8 cellular contexts compared by ENCODE assay signal in genomic region chr10:69086131-69086530, GRCh38. TPM values are rescaled to one million over a fixed set of nuclear protein-coding genes. Genes with fewer than 3 reads are reported as not detected.
A peak's percentile ranks its signal among the peaks of the same experiment; 100 is the strongest.
DNase-seq lines count a peak whose midpoint lies in the region; ATAC-seq lines count a peak whose summit lies in the region.

No MANE protein-coding gene starts in this region.

- peak; percentile 88 for DNase-seq in SIG-M5 treated with dmso at 0.1 percent for 504 hours (lab: John Stamatoyannopoulos, UW; ENCODE audit: unreplicated experiment)
- no peak for DNase-seq in SIG-M5 (lab: John Stamatoyannopoulos, UW)
- DNase-seq in activated CD4-positive, alpha-beta memory T cell treated with anti-CD3 and anti-CD28 coated beads for 36 hours = peak; percentile 28
- peak; percentile 41 for DNase-seq in hepatic stellate cell (ENCODE audit: low spot score)
- DNase-seq in stimulated activated naive CD8-positive, alpha-beta T cell treated with anti-CD3 and anti-CD28 coated beads, Interleukin-15, amount 100 ng/mL, for 72 hours = no peak
- DNase-seq in SW480 (ENCODE audit: low spot score) = no peak
- DNase-seq in D341Med (ENCODE audit: low spot score) = no peak
- DNase-seq in NCI-H1092 treated with DMSO at 0.1 percent for 48 hours (lab: John Stamatoyannopoulos, UW) = no peak

- peaks cover 32% of the 10 kb centered on the region for H3K36me3 Mint-ChIP-seq in activated CD4-positive, alpha-beta memory T cell treated with anti-CD3 and anti-CD28 coated beads for 36 hours

- POLR2A ChIA-PET in activated CD4-positive, alpha-beta memory T cell treated with anti-CD3 and anti-CD28 coated beads for 36 hours (lab: Charles Lee) = interaction anchor here (4.2 to 8.4 kb wide), 3 partner anchors 21 to 39 kb away, joined by 34 to 178 read pairs (median 92); no protein-coding TSS in a partner anchor

- no peaks in the 10 kb centered on the region for H3K27me3 Mint-ChIP-seq in activated CD4-positive, alpha-beta memory T cell treated with anti-CD3 and anti-CD28 coated beads for 36 hours
- no peaks in the 10 kb centered on the region for H3K27me3 Mint-ChIP-seq in stimulated activated naive CD8-positive, alpha-beta T cell treated with anti-CD3 and anti-CD28 coated beads, Interleukin-15, amount 100 ng/mL, for 72 hours

- peak overlapping the region; percentile 90 for H3K27ac Mint-ChIP-seq in activated CD4-positive, alpha-beta memory T cell treated with anti-CD3 and anti-CD28 coated beads for 36 hours
- peak overlapping the region; percentile 90 to 92 for H3K27ac Mint-ChIP-seq in stimulated activated naive CD8-positive, alpha-beta T cell treated with anti-CD3 and anti-CD28 coated beads, Interleukin-15, amount 100 ng/mL, for 72 hours

- no peaks in the 10 kb centered on the region for H3K9me3 Mint-ChIP-seq in activated CD4-positive, alpha-beta memory T cell treated with anti-CD3 and anti-CD28 coated beads for 36 hours
- H3K9me3 Mint-ChIP-seq in stimulated activated naive CD8-positive, alpha-beta T cell treated with anti-CD3 and anti-CD28 coated beads, Interleukin-15, amount 100 ng/mL, for 72 hours = no peaks in the 10 kb centered on the region

- peak overlapping the region; percentile 66 for H3K4me3 Mint-ChIP-seq in activated CD4-positive, alpha-beta memory T cell treated with anti-CD3 and anti-CD28 coated beads for 36 hours
- H3K4me3 Mint-ChIP-seq in stimulated activated naive CD8-positive, alpha-beta T cell treated with anti-CD3 and anti-CD28 coated beads, Interleukin-15, amount 100 ng/mL, for 72 hours = peak overlapping the region; percentile 75 to 83

- H3K4me1 Mint-ChIP-seq in activated CD4-positive, alpha-beta memory T cell treated with anti-CD3 and anti-CD28 coated beads for 36 hours (ENCODE audit: low read depth) = peaks cover 32% of the 10 kb centered on the region
- H3K4me1 Mint-ChIP-seq in stimulated activated naive CD8-positive, alpha-beta T cell treated with anti-CD3 and anti-CD28 coated beads, Interleukin-15, amount 100 ng/mL, for 72 hours = peaks cover 39% of the 10 kb centered on the region

- intact Hi-C loops in activated CD4-positive, alpha-beta memory T cell treated with anti-CD3 and anti-CD28 coated beads for 36 hours (cut with micrococcal nuclease) = no loop called here

- ATAC-seq in stimulated activated naive CD8-positive, alpha-beta T cell treated with anti-CD3 and anti-CD28 coated beads, Interleukin-15, amount 100 ng/mL, for 72 hours = no peak

- CTCF ChIA-PET in activated CD4-positive, alpha-beta memory T cell treated with anti-CD3 and anti-CD28 coated beads for 36 hours (lab: Charles Lee) = interaction anchor here (1.1 to 8.7 kb wide), 2 partner anchors 8 to 40 kb away, joined by 5 to 62 read pairs; no protein-coding TSS in a partner anchor

RNA-seq across cellular contexts. Expression of gene SRGN, which starts 1.8 kb away (rescaled TPM):
- total RNA-seq in activated CD4-positive, alpha-beta memory T cell treated with anti-CD3 and anti-CD28 coated beads for 36 hours = 100 to 1,000 TPM; 949 to 966 TPM

RNA-seq across cellular contexts. Expression of gene VPS26A, which starts 37.8 kb away (rescaled TPM):
- 10 to 100 TPM; 44.6 to 51.4 TPM for total RNA-seq in activated CD4-positive, alpha-beta memory T cell treated with anti-CD3 and anti-CD28 coated beads for 36 hours

Comparison
In these comparisons a context has a peak if more than half of its experiments do, and no peak if none do; other contexts are left out.
1. DNase-seq: peak in SIG-M5 treated with dmso at 0.1 percent for 504 hours (single experiment), activated CD4-positive, alpha-beta memory T cell treated with anti-CD3 and anti-CD28 coated beads for 36 hours (single experiment) and hepatic stellate cell (single experiment); none in SIG-M5 (single experiment), stimulated activated naive CD8-positive, alpha-beta T cell treated with anti-CD3 and anti-CD28 coated beads, Interleukin-15, amount 100 ng/mL, for 72 hours (0 of 2), SW480 (single experiment), D341Med (single experiment) and NCI-H1092 treated with DMSO at 0.1 percent for 48 hours (single experiment).